Comparison of ENCODE assay signal across 23 cellular contexts in the genomic region with DNA sequence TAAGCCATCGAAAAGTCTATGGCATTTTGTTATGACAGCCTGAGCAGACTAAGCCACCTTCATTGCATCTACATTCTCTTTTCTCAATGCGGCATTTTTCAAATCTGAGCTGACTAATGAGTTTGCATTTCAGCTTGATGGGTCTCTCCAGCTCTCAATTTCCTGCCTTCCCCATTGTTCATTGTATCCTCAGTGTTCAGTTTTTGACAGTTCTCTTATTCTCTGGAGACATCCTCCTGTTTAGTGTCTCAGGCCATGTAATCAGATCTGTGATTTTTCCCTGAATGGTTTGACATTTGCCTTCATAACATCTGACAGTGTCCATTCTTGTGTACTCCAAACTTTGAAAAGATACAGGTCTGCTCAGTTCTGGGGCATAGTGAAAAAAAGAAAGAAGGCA. TPM values are rescaled to one million over a fixed set of nuclear protein-coding genes. Genes with fewer than 3 reads are reported as not detected.
DNase-seq lines count a peak whose midpoint lies in the region; ATAC-seq and TF ChIP-seq lines count a peak whose summit lies in the region.
"Had no signal": no experiment of that assay in that cellular context is flagged by ENCODE, and none has a peak within 500 bp of the region (broad histone marks: within the 10 kb centered on the region; RNA-seq: fewer than 3 reads in every experiment).

No MANE protein-coding gene starts in this region.

- H3K4me3 Mint-ChIP-seq in GM23338 = no peak overlapping the region
- peak overlapping the region in 2 of 10 donors; percentile 4 to 10 for H3K4me3 Mint-ChIP-seq in naive thymus-derived CD4-positive, alpha-beta T cell
- H3K4me3 Mint-ChIP-seq: activated CD4-positive, alpha-beta T cell treated with anti-CD3 and anti-CD28 coated beads, Interleukin-2, amount 10 ng/mL, durations not matched to agents 24 days and 14 days; stimulated activated naive CD8-positive, alpha-beta T cell treated with anti-CD3 and anti-CD28 coated beads, Interleukin-15, Interleukin-2, amounts not matched to agents 100 ng/mL and 50 ng/mL, for 24 hours had no signal

- H3F3A ChIP-seq in GM23338 (replicated peaks; ENCODE audit: low read depth) = no peaks in the 10 kb centered on the region

- no peaks in the 10 kb centered on the region for H3K36me3 Mint-ChIP-seq in GM23338 (ENCODE audit: low read depth)
- H3K36me3 Mint-ChIP-seq in naive thymus-derived CD4-positive, alpha-beta T cell = peaks cover 0 to 2% (median 0%) of the 10 kb centered on the region in 5 donors

- ATAC-seq in GM23338 = no peak
- no peak for ATAC-seq in naive thymus-derived CD4-positive, alpha-beta T cell
- ATAC-seq in GM21737 (IDR thresholded peaks at IDR 0.05; ENCODE audit: unreplicated experiment) = no peak
- ATAC-seq: left lobe of liver had no signal

- H3K79me2 ChIP-seq in GM23338 (replicated peaks; ENCODE audit: insufficient read depth) = no peaks in the 10 kb centered on the region

- POLR2A ChIA-PET in naive thymus-derived CD4-positive, alpha-beta T cell (lab: Charles Lee) = interaction anchor here (1.1 to 1.9 kb wide), 5 partner anchors 27 to 87 kb away, joined by 3 to 7 read pairs (median 4); no protein-coding TSS in a partner anchor
- POLR2A ChIA-PET in HEK293T (lab: Yijun Ruan, JAX) = interaction anchor here (1.3 to 1.5 kb wide), 2 partner anchors 27 to 49 kb away, joined by 4 to 6 read pairs; a partner anchor contains a TSS

- CTCF ChIA-PET in naive thymus-derived CD4-positive, alpha-beta T cell (lab: Charles Lee) = interaction anchor here (1.5 to 1.6 kb wide), 2 partner anchors 21 to 26 kb away, joined by 4 to 8 read pairs; no protein-coding TSS in a partner anchor
- CTCF ChIA-PET in HEK293T (lab: Yijun Ruan, JAX) = no interaction called here

- H3K4me1 Mint-ChIP-seq in GM23338 = peaks cover 6% of the 10 kb centered on the region; the same call in 2 of the 3 replicates
- peaks cover 27 to 74% (median 63%) of the 10 kb centered on the region in 7 donors for H3K4me1 Mint-ChIP-seq in naive thymus-derived CD4-positive, alpha-beta T cell

- peaks cover 5% of the 10 kb centered on the region for H3K27me3 Mint-ChIP-seq in GM23338 (ENCODE audit: insufficient read depth, low read depth, poor library complexity)
- no peaks in the 10 kb centered on the region for H3K27me3 Mint-ChIP-seq in naive thymus-derived CD4-positive, alpha-beta T cell
- H3K27me3 Mint-ChIP-seq: activated CD4-positive, alpha-beta T cell treated with anti-CD3 and anti-CD28 coated beads, Interleukin-2, amount 10 ng/mL, durations not matched to agents 24 days and 14 days; stimulated activated naive CD8-positive, alpha-beta T cell treated with anti-CD3 and anti-CD28 coated beads, Interleukin-15, Interleukin-2, amounts not matched to agents 100 ng/mL and 50 ng/mL, for 24 hours had no signal

- no peaks in the 10 kb centered on the region for H3K9me3 ChIP-seq in naive thymus-derived CD4-positive, alpha-beta T cell (ENCODE audit: control insufficient read depth in 2 of 3, low read length in 3 of 3)
- H3K9me3 ChIP-seq: adrenal gland, tibial artery had no signal

- H4K20me1 ChIP-seq in GM23338 (replicated peaks; ENCODE audit: insufficient read depth) = no peaks in the 10 kb centered on the region

- no peaks in the 10 kb centered on the region for H3K9me2 ChIP-seq in GM23338 (ENCODE audit: insufficient read depth)

- peak overlapping the region; percentile 69; the same call in 1 of the 2 replicates for H2AFZ ChIP-seq in GM23338

- H3K27ac ChIP-seq in GM23338 (ENCODE audit: low read depth) = no peak overlapping the region
- no peak overlapping the region for H3K27ac ChIP-seq in naive thymus-derived CD4-positive, alpha-beta T cell (ENCODE audit: low read depth, low read length)
- H3K27ac ChIP-seq: adrenal gland, brain microvascular endothelial cell, tibial artery, WERI-Rb-1 had no signal

- no peaks in the 10 kb centered on the region for H3K36me3 ChIP-seq in GM23338 (ENCODE audit: insufficient read depth)
- H3K36me3 ChIP-seq in naive thymus-derived CD4-positive, alpha-beta T cell (ENCODE audit: control insufficient read depth in 2 of 3, insufficient read depth in 3 of 3, low read length in 3 of 3) = no peaks in the 10 kb centered on the region
- H3K36me3 ChIP-seq: adrenal gland, brain microvascular endothelial cell, tibial artery, WERI-Rb-1 had no signal

- DNase-seq in GM23338 (ENCODE audit: low spot score) (no peak), RPMI7951 (ENCODE audit: low read depth) (peak; percentile 26), foreskin melanocyte (peak; percentile 88), pons (ENCODE audit: low spot score) (peak; percentile 79), HEK293T (ENCODE audit: extremely low spot score) (no peak)
- no peak for DNase-seq in naive thymus-derived CD4-positive, alpha-beta T cell
- DNase-seq: ACHN; activated CD4-positive, alpha-beta T cell treated with anti-CD3 and anti-CD28 coated beads, Interleukin-2, amount 10 ng/mL, durations not matched to agents 24 days and 14 days; activated naive CD4-positive, alpha-beta T cell; activated T-cell treated with anti-CD3 and anti-CD28 coated beads, Interleukin-2, amount 50 U/mL, for 48 hours; adrenal gland; brain microvascular endothelial cell; DMS153; NCI-H2171 treated with DMSO at 0.1 percent for 48 hours; NCI-H748 treated with DMSO at 0.1 percent for 48 hours; OCI-M1; small intestine; T-helper 9 cell; tibial artery; WERI-Rb-1 had no signal

- no peaks in the 10 kb centered on the region for H3K27me3 ChIP-seq in GM23338 (ENCODE audit: insufficient read depth)
- no peaks in the 10 kb centered on the region for H3K27me3 ChIP-seq in naive thymus-derived CD4-positive, alpha-beta T cell (ENCODE audit: control insufficient read depth in 2 of 2, insufficient read depth in 2 of 2, low read length in 2 of 2)
- H3K27me3 ChIP-seq: adrenal gland, brain microvascular endothelial cell, tibial artery had no signal

- no peak overlapping the region for H3K4me2 ChIP-seq in GM23338

- intact Hi-C loops in naive thymus-derived CD4-positive, alpha-beta T cell (cut with micrococcal nuclease) = no loop called here

- no peaks in the 10 kb centered on the region for H3K9me3 Mint-ChIP-seq in GM23338
- peaks cover 0 to 4% (median 0%) of the 10 kb centered on the region in 11 donors for H3K9me3 Mint-ChIP-seq in naive thymus-derived CD4-positive, alpha-beta T cell
- H3K9me3 Mint-ChIP-seq: activated CD4-positive, alpha-beta T cell treated with anti-CD3 and anti-CD28 coated beads, Interleukin-2, amount 10 ng/mL, durations not matched to agents 24 days and 14 days; stimulated activated naive CD8-positive, alpha-beta T cell treated with anti-CD3 and anti-CD28 coated beads, Interleukin-15, Interleukin-2, amounts not matched to agents 100 ng/mL and 50 ng/mL, for 24 hours had no signal

- no peaks in the 10 kb centered on the region; the same call in 1 of the 2 replicates for H3K4me1 ChIP-seq in GM23338 (ENCODE audit: insufficient read depth)
- H3K4me1 ChIP-seq in naive thymus-derived CD4-positive, alpha-beta T cell (ENCODE audit: control insufficient read depth in 2 of 2, insufficient read depth in 2 of 2, low read length in 2 of 2) = peaks cover 15 to 33% of the 10 kb centered on the region in 2 donors
- H3K4me1 ChIP-seq: tibial artery had no signal

- no peak overlapping the region for H3K27ac Mint-ChIP-seq in GM23338
- H3K27ac Mint-ChIP-seq in naive thymus-derived CD4-positive, alpha-beta T cell = peak overlapping the region in 4 of 9 donors; percentile 7 to 96 (median 66)
- H3K27ac Mint-ChIP-seq: activated CD4-positive, alpha-beta T cell treated with anti-CD3 and anti-CD28 coated beads, Interleukin-2, amount 10 ng/mL, durations not matched to agents 24 days and 14 days; stimulated activated naive CD8-positive, alpha-beta T cell treated with anti-CD3 and anti-CD28 coated beads, Interleukin-15, Interleukin-2, amounts not matched to agents 100 ng/mL and 50 ng/mL, for 24 hours had no signal

- H3K4me3 ChIP-seq in GM23338 = no peak overlapping the region
- no peak overlapping the region for H3K4me3 ChIP-seq in naive thymus-derived CD4-positive, alpha-beta T cell (ENCODE audit: low read length)
- H3K4me3 ChIP-seq: adrenal gland, tibial artery had no signal

- TF ChIP-seq CTCF in GM23338 (conservative IDR thresholded peaks at IDR 0.05; ENCODE audit: low read depth in 2 of 2) = no peak

TF ChIP-seq in GM23338, 12 proteins besides CTCF, POLR2A, EP300 and RAD21 (continues in another document):
- no peak for TF ChIP-seq CREB1 (CRISPR knock-in tag; IDR thresholded peaks at IDR 0.05; ENCODE audit: low read depth)

TF ChIP-seq in HEK293T, 16 proteins besides CTCF, POLR2A, EP300 and RAD21:
- TF ChIP-seq ARNT (IDR thresholded peaks at IDR 0.05) (no peak), FOXA1 (IDR thresholded peaks at IDR 0.05) (no peak), FOXK2 (IDR thresholded peaks at IDR 0.05) (no peak), ZNF384 (IDR thresholded peaks at IDR 0.05) (no peak)
TF ChIP-seq in HEK293T: peak in this region for 0.

RNA-seq across cellular contexts. Expression of a gene that starts 27.9 kb away (rescaled TPM):
- total RNA-seq in GM23338 (2014; rRNA removed; shearing (Covaris generic)) = 328 and 369 TPM in 2 replicates
- 147 and 157 TPM in 2 replicates for polyA plus RNA-seq in GM23338 (2016; fragmentation: Nextera tagmentation; extraction: Ambion mirVana)
- 101 and 116 TPM in 2 replicates for total RNA-seq in RPMI7951 (2014; rRNA removed; shearing (Covaris generic))
- 100 to 1,000 TPM in 1 of 5 experiments, 10 to 100 TPM in 4; 20.3 to 157 (median 45.2) TPM for total RNA-seq in naive thymus-derived CD4-positive, alpha-beta T cell
- 10 to 100 TPM; 51.6 to 70.5 TPM for polyA plus RNA-seq in naive thymus-derived CD4-positive, alpha-beta T cell

RNA-seq across cellular contexts. Expression of a gene that starts 49.5 kb away (rescaled TPM):
- 10.8 and 11.2 TPM in 2 replicates for total RNA-seq in GM23338 (2014; rRNA removed; shearing (Covaris generic))
- 3.6 and 3.7 TPM in 2 replicates for polyA plus RNA-seq in GM23338 (2016; fragmentation: Nextera tagmentation; extraction: Ambion mirVana)
- total RNA-seq in RPMI7951 (2014; rRNA removed; shearing (Covaris generic)) = 13.1 and 14.5 TPM in 2 replicates
- 10 to 100 TPM in 3 of 5 experiments, 1 to 10 TPM in 2; 7.5 to 46.2 (median 21.6) TPM for total RNA-seq in naive thymus-derived CD4-positive, alpha-beta T cell
- 10 to 100 TPM; 32.1 to 39.2 TPM for polyA plus RNA-seq in naive thymus-derived CD4-positive, alpha-beta T cell

Comparison
In these comparisons a context has a peak if more than half of its experiments do, and no peak if none do; other contexts are left out.
1. DNase-seq: peak in RPMI7951 (single experiment), foreskin melanocyte (single experiment) and pons (single experiment); none in GM23338 (single experiment), naive thymus-derived CD4-positive, alpha-beta T cell (0 of 9) and HEK293T (single experiment).